1 cellular context compared by ENCODE assay signal in genomic region chr18:63421514-63421913, GRCh38.
TF ChIP-seq lines count a peak whose summit lies in the region.

No MANE protein-coding gene starts in this region.

TF ChIP-seq in endothelial cell of umbilical vein, 7 proteins besides CTCF, POLR2A, EP300 and RAD21 (continued from another document):
- TF ChIP-seq MAX (IDR thresholded peaks at IDR 0.05; ENCODE audit: insufficient read depth, insufficient read length) (no peak), FOS (IDR thresholded peaks at IDR 0.05; ENCODE audit: borderline replicate concordance, insufficient read depth, low read length) (no peak)
